ENCODE assay signal across 10 cellular contexts in genomic region chr5:66554211-66554610, GRCh38. TPM values are rescaled to one million over a fixed set of nuclear protein-coding genes. Genes with fewer than 3 reads are reported as not detected.
A peak's percentile ranks its signal among the peaks of the same experiment; 100 is the strongest.
DNase-seq lines count a peak whose midpoint lies in the region; ATAC-seq and TF ChIP-seq lines count a peak whose summit lies in the region.
"Had no signal": no experiment of that assay in that cellular context is flagged by ENCODE, and none has a peak within 500 bp of the region (broad histone marks: within the 10 kb centered on the region; RNA-seq: fewer than 3 reads in every experiment).

No MANE protein-coding gene starts in this region.

- peaks cover 9 to 44% (median 14%) of the 10 kb centered on the region in 10 experiments; a peak in 18 of 20 replicates for H3K4me1 ChIP-seq in BLaER1 treated with 17β-estradiol and CSF1 and Interleukin-3, amounts not matched to agents 10 nM and 100 nM
- peaks cover 0 to 5% of the 10 kb centered on the region in 2 donors for H3K4me1 ChIP-seq in naive thymus-derived CD4-positive, alpha-beta T cell (ENCODE audit: control insufficient read depth in 2 of 2, insufficient read depth in 2 of 2, low read length in 2 of 2)
- H3K4me1 ChIP-seq: body of pancreas, right lobe of liver had no signal

- no peak overlapping the region for H3K4me3 ChIP-seq in BLaER1 treated with 17β-estradiol and CSF1 and Interleukin-3, amounts not matched to agents 10 nM and 100 nM
- H3K4me3 ChIP-seq in naive thymus-derived CD4-positive, alpha-beta T cell (ENCODE audit: low read length): no peak overlapping the region
- H3K4me3 ChIP-seq: body of pancreas, right lobe of liver had no signal

- H3K4me1 Mint-ChIP-seq in T-helper 17 cell (peaks cover 4% of the 10 kb centered on the region), Calu3 (ENCODE audit: low read depth, unreplicated experiment) (no peaks in the 10 kb centered on the region)
- H3K4me1 Mint-ChIP-seq in naive thymus-derived CD4-positive, alpha-beta T cell: peaks cover 0 to 29% (median 0%) of the 10 kb centered on the region in 7 donors

- peak; percentile 93 for ATAC-seq in GM19324 (IDR thresholded peaks at IDR 0.05; ENCODE audit: low FRiP score, unreplicated experiment)
- ATAC-seq in HG03196 (IDR thresholded peaks at IDR 0.05; ENCODE audit: unreplicated experiment): peak; percentile 96
- ATAC-seq in T-helper 17 cell: peak; percentile 83
- peak; percentile 83 for ATAC-seq in naive thymus-derived CD4-positive, alpha-beta T cell
- ATAC-seq: body of pancreas had no signal

- peaks cover 8 to 23% (median 15%) of the 10 kb centered on the region in 11 experiments; a peak in 19 of 22 replicates for H3K9me3 ChIP-seq in BLaER1 treated with 17β-estradiol and CSF1 and Interleukin-3, amounts not matched to agents 10 nM and 100 nM (replicated peaks in 1 of 11)
- H3K9me3 ChIP-seq in T-helper 17 cell (ENCODE audit: control insufficient read depth, low read length, poor library complexity, severe bottlenecking): no peaks in the 10 kb centered on the region
- H3K9me3 ChIP-seq in naive thymus-derived CD4-positive, alpha-beta T cell (ENCODE audit: control insufficient read depth in 2 of 3, low read length in 3 of 3): no peaks in the 10 kb centered on the region
- H3K9me3 ChIP-seq: body of pancreas, right lobe of liver had no signal

- peak overlapping the region in 2 of 11 experiments; percentile 22 to 62; a peak in 1 of 22 replicates for H3K9ac ChIP-seq in BLaER1 treated with 17β-estradiol and CSF1 and Interleukin-3, amounts not matched to agents 10 nM and 100 nM

- H3K36me3 Mint-ChIP-seq in T-helper 17 cell (ENCODE audit: low read depth) (no peaks in the 10 kb centered on the region), Calu3 (ENCODE audit: insufficient read depth, unreplicated experiment) (no peaks in the 10 kb centered on the region)
- H3K36me3 Mint-ChIP-seq in naive thymus-derived CD4-positive, alpha-beta T cell: peaks cover 0 to 4% (median 0%) of the 10 kb centered on the region in 5 donors

- no peaks in the 10 kb centered on the region for H3K36me3 ChIP-seq in BLaER1 treated with 17β-estradiol and CSF1 and Interleukin-3, amounts not matched to agents 10 nM and 100 nM
- no peaks in the 10 kb centered on the region for H3K36me3 ChIP-seq in naive thymus-derived CD4-positive, alpha-beta T cell (ENCODE audit: control insufficient read depth in 2 of 3, insufficient read depth in 3 of 3, low read length in 3 of 3)
- H3K36me3 ChIP-seq: right lobe of liver had no signal

- CTCF ChIA-PET in naive thymus-derived CD4-positive, alpha-beta T cell (lab: Charles Lee): no interaction called here
- CTCF ChIA-PET in Calu3 (lab: Charles Lee): no interaction called here

- no peak for TF ChIP-seq CTCF in Calu3 (IDR thresholded peaks at IDR 0.05; ENCODE audit: unreplicated experiment)

- H3K27me3 Mint-ChIP-seq in T-helper 17 cell: peaks cover 7% of the 10 kb centered on the region
- H3K27me3 Mint-ChIP-seq in naive thymus-derived CD4-positive, alpha-beta T cell: peaks cover 0 to 12% (median 3%) of the 10 kb centered on the region in 5 donors
- H3K27me3 Mint-ChIP-seq in Calu3 (ENCODE audit: unreplicated experiment): peaks cover 27% of the 10 kb centered on the region

- peak overlapping the region; percentile 4 to 66 (median 37); a peak in 19 of 22 replicates for H3K4me2 ChIP-seq in BLaER1 treated with 17β-estradiol and CSF1 and Interleukin-3, amounts not matched to agents 10 nM and 100 nM

- no peaks in the 10 kb centered on the region for H4K20me1 ChIP-seq in BLaER1 treated with 17β-estradiol and CSF1 and Interleukin-3, amounts not matched to agents 10 nM and 100 nM

- H3K4me3 Mint-ChIP-seq in T-helper 17 cell (no peak overlapping the region), Calu3 (ENCODE audit: low read depth, unreplicated experiment) (no peak overlapping the region)
- H3K4me3 Mint-ChIP-seq in naive thymus-derived CD4-positive, alpha-beta T cell: peak overlapping the region in 2 of 10 donors; percentile 22 to 56

- no peak for DNase-seq in T-helper 17 cell
- peak in 1 of 9 donors; percentile 31 for DNase-seq in naive thymus-derived CD4-positive, alpha-beta T cell
- no peak for DNase-seq in NCI-H82 (lab: John Stamatoyannopoulos, UW)
- no peak for DNase-seq in Calu3
- no peak for DNase-seq in effector CD8-positive, alpha-beta T cell (lab: John Stamatoyannopoulos, UW)
- DNase-seq: right lobe of liver had no signal

- POLR2A ChIA-PET in naive thymus-derived CD4-positive, alpha-beta T cell (lab: Charles Lee): no interaction called here

- peaks cover 2 to 12% (median 5%) of the 10 kb centered on the region in 11 donors for H3K9me3 Mint-ChIP-seq in naive thymus-derived CD4-positive, alpha-beta T cell
- H3K9me3 Mint-ChIP-seq in Calu3 (ENCODE audit: low read depth, unreplicated experiment): peaks cover 5% of the 10 kb centered on the region

- intact Hi-C loops in naive thymus-derived CD4-positive, alpha-beta T cell (cut with micrococcal nuclease): loop anchor here in 1 of 2 donors (10.0 kb wide), 1 partner anchor 271 kb away; no protein-coding TSS in a partner anchor
- intact Hi-C loops in Calu3 (cut with micrococcal nuclease; ENCODE audit: unreplicated experiment): no loop called here

- H3K27me3 ChIP-seq in BLaER1 treated with 17β-estradiol and CSF1 and Interleukin-3, amounts not matched to agents 10 nM and 100 nM: no peaks in the 10 kb centered on the region
- H3K27me3 ChIP-seq in naive thymus-derived CD4-positive, alpha-beta T cell (ENCODE audit: control insufficient read depth in 2 of 2, insufficient read depth in 2 of 2, low read length in 2 of 2): peaks cover 0 to 3% of the 10 kb centered on the region in 2 donors
- H3K27me3 ChIP-seq: body of pancreas, right lobe of liver had no signal

- H3K27ac ChIP-seq in BLaER1 treated with 17β-estradiol and CSF1 and Interleukin-3, amounts not matched to agents 10 nM and 100 nM: peak overlapping the region in 4 of 11 experiments; percentile 19 to 71 (median 51); a peak in 5 of 22 replicates
- H3K27ac ChIP-seq in naive thymus-derived CD4-positive, alpha-beta T cell (ENCODE audit: low read depth, low read length): no peak overlapping the region
- H3K27ac ChIP-seq: body of pancreas, right lobe of liver had no signal

- H3K27ac Mint-ChIP-seq in T-helper 17 cell (no peak overlapping the region), Calu3 (ENCODE audit: unreplicated experiment) (no peak overlapping the region)
- peak overlapping the region in 1 of 9 donors; percentile 71 for H3K27ac Mint-ChIP-seq in naive thymus-derived CD4-positive, alpha-beta T cell

- BruUV-seq in Calu3 (replicated peaks; lab: Mats Ljungman, UMichigan): no TSS peak

RNA-seq across cellular contexts. Expression of gene MAST4, which starts 42.0 kb away (rescaled TPM):
- total RNA-seq in T-helper 17 cell (10 to 100 TPM; 39.4 to 45.6 TPM), Calu3 (2022) (10.6 and 10.9 TPM in 2 replicates)
- 10 to 100 TPM; 25.1 to 39.0 (median 30.9) TPM for total RNA-seq in naive thymus-derived CD4-positive, alpha-beta T cell
- polyA plus RNA-seq in naive thymus-derived CD4-positive, alpha-beta T cell: 10 to 100 TPM; 11.3 to 21.7 TPM
